26 cellular contexts compared by ENCODE assay signal in genomic region chr10:81961451-81962184, GRCh38.
"Had no signal": no experiment of that assay in that cellular context is flagged by ENCODE, and none has a peak within 500 bp of the region (broad histone marks: within the 10 kb centered on the region; RNA-seq: fewer than 3 reads in every experiment).

No MANE protein-coding gene starts in this region.

- H3K36me3 Mint-ChIP-seq: neural progenitor cell; stimulated activated effector memory CD8-positive, alpha-beta T cell treated with anti-CD3 and anti-CD28 coated beads, Interleukin-12 subunit alpha, Interleukin-12 subunit beta, amount 100 ng/mL, for 72 hours; stimulated activated naive B cell treated with anti-CD40 and anti-IgM and Interleukin-4, amounts not matched to agents 10 μg/mL and 1 μg/mL and 100 μg/mL, for 72 hours had no signal

- H3K9me3 Mint-ChIP-seq: nephron, neural progenitor cell had no signal

- ATAC-seq: psoas muscle; right lobe of liver; stimulated activated effector memory CD8-positive, alpha-beta T cell treated with anti-CD3 and anti-CD28 coated beads, Interleukin-12 subunit alpha, Interleukin-12 subunit beta, amount 100 ng/mL, for 72 hours; stimulated activated naive B cell treated with anti-CD40 and anti-IgM and Interleukin-4, amounts not matched to agents 10 μg/mL and 1 μg/mL and 100 μg/mL, for 72 hours had no signal

- H3K27ac Mint-ChIP-seq: nephron; neural progenitor cell; progenitor cell of endocrine pancreas; stimulated activated effector memory CD8-positive, alpha-beta T cell treated with anti-CD3 and anti-CD28 coated beads, Interleukin-12 subunit alpha, Interleukin-12 subunit beta, amount 100 ng/mL, for 72 hours; stimulated activated naive B cell treated with anti-CD40 and anti-IgM and Interleukin-4, amounts not matched to agents 10 μg/mL and 1 μg/mL and 100 μg/mL, for 72 hours; stimulated activated naive CD8-positive, alpha-beta T cell treated with anti-CD3 and anti-CD28 coated beads, Interleukin-15, Interleukin-2, amounts not matched to agents 100 ng/mL and 50 ng/mL, for 24 hours had no signal

- H3K27me3 Mint-ChIP-seq: progenitor cell of endocrine pancreas; stimulated activated naive B cell treated with anti-CD40 and anti-IgM and Interleukin-4, amounts not matched to agents 10 μg/mL and 1 μg/mL and 100 μg/mL, for 72 hours; stimulated activated naive CD8-positive, alpha-beta T cell treated with anti-CD3 and anti-CD28 coated beads, Interleukin-15, Interleukin-2, amounts not matched to agents 100 ng/mL and 50 ng/mL, for 24 hours had no signal

- H3K4me3 Mint-ChIP-seq: nephron; neural progenitor cell; stimulated activated effector memory CD8-positive, alpha-beta T cell treated with anti-CD3 and anti-CD28 coated beads, Interleukin-12 subunit alpha, Interleukin-12 subunit beta, amount 100 ng/mL, for 72 hours; stimulated activated naive B cell treated with anti-CD40 and anti-IgM and Interleukin-4, amounts not matched to agents 10 μg/mL and 1 μg/mL and 100 μg/mL, for 72 hours; stimulated activated naive CD8-positive, alpha-beta T cell treated with anti-CD3 and anti-CD28 coated beads, Interleukin-15, Interleukin-2, amounts not matched to agents 100 ng/mL and 50 ng/mL, for 24 hours had no signal

- DNase-seq: occipital lobe; ovary; posterior cingulate gyrus; psoas muscle; right cardiac atrium; right lobe of liver; sigmoid colon; small intestine; stimulated activated CD4-positive, alpha-beta T cell treated with anti-CD3 and anti-CD28 coated beads, Interleukin-15, amount 100 ng/mL, for 24 hours; stimulated activated CD4-positive, alpha-beta T cell treated with anti-CD3 and anti-CD28 coated beads, Interleukin-2, amount 100 ng/mL, for 24 hours; stimulated activated CD4-positive, alpha-beta T cell treated with anti-CD3 and anti-CD28 coated beads, Interleukin-2, amount 100 ng/mL, for 48 hours; stimulated activated CD4-positive, alpha-beta T cell treated with anti-CD3 and anti-CD28 coated beads, Interleukin-4, amount 100 ng/mL, for 24 hours; stimulated activated naive B cell treated with anti-CD40 and anti-IgM and Interleukin-4, amounts not matched to agents 10 μg/mL and 1 μg/mL and 100 μg/mL, for 72 hours; stimulated activated naive CD4-positive, alpha-beta T cell treated with Interleukin-2 at 50 U/mL for 16 hours; stomach; thyroid gland; trophoblast cell; upper lobe of left lung had no signal

- H3K4me3 ChIP-seq: neural progenitor cell, ovary, psoas muscle, right lobe of liver, sigmoid colon, stomach, thoracic aorta, thyroid gland, tibial nerve, upper lobe of left lung, vagina had no signal

- H3K4me1 Mint-ChIP-seq: nephron; neural progenitor cell; stimulated activated effector memory CD8-positive, alpha-beta T cell treated with anti-CD3 and anti-CD28 coated beads, Interleukin-12 subunit alpha, Interleukin-12 subunit beta, amount 100 ng/mL, for 72 hours; stimulated activated naive B cell treated with anti-CD40 and anti-IgM and Interleukin-4, amounts not matched to agents 10 μg/mL and 1 μg/mL and 100 μg/mL, for 72 hours had no signal
